9 cellular contexts compared by ENCODE assay signal in genomic region chr2:168192839-168193616, GRCh38. TPM values are rescaled to one million over a fixed set of nuclear protein-coding genes. Genes with fewer than 3 reads are reported as not detected.
A peak's percentile ranks its signal among the peaks of the same experiment; 100 is the strongest.
DNase-seq lines count a peak whose midpoint lies in the region; ATAC-seq and TF ChIP-seq lines count a peak whose summit lies in the region.
"Had no signal": no experiment of that assay in that cellular context is flagged by ENCODE, and none has a peak within 500 bp of the region (broad histone marks: within the 10 kb centered on the region; RNA-seq: fewer than 3 reads in every experiment).

No MANE protein-coding gene starts in this region.

- TF ChIP-seq EP300 in stomach (IDR thresholded peaks at IDR 0.05) = no peak

- intact Hi-C loops in stomach (cut with DNase I; ENCODE audit: low total_unique reads) = no loop called here
- intact Hi-C loops in posterior cingulate gyrus (cut with DNase I) = no loop called here

- peak; percentile 6 for DNase-seq in activated T-cell treated with anti-CD3 and anti-CD28 coated beads, Interleukin-2, amount 50 U/mL, for 4 hours
- DNase-seq in activated T-cell treated with anti-CD3 and anti-CD28 coated beads for 4 hours = no peak
- peak in 1 of 3 donors; percentile 27 for DNase-seq in Peyer's patch
- peak; percentile 34 for DNase-seq in dermis blood vessel endothelial cell
- DNase-seq in stomach = no peak
- no peak for DNase-seq in posterior cingulate gyrus
- DNase-seq: amygdala had no signal

- H3K27ac ChIP-seq in Peyer's patch (peak overlapping the region in 3 of 4 donors; percentile 12 to 72 (median 32)), stomach (peak overlapping the region in 4 of 5 donors; percentile 3 to 33 (median 18))

- peaks cover 0 to 56% (median 9%) of the 10 kb centered on the region in 4 donors for H3K4me1 ChIP-seq in Peyer's patch
- H3K4me1 ChIP-seq in stomach = peaks cover 20 to 86% (median 69%) of the 10 kb centered on the region in 4 donors

- peak overlapping the region; percentile 27 for H3K4me3 Mint-ChIP-seq in activated T-cell treated with anti-CD3 and anti-CD28 coated beads, Interleukin-2, amount 50 U/mL, for 4 hours

- H3K4me3 ChIP-seq in Peyer's patch (no peak overlapping the region), stomach (no peak overlapping the region)

- H3K9me3 ChIP-seq in Peyer's patch (no peaks in the 10 kb centered on the region), stomach (no peaks in the 10 kb centered on the region)

- TF ChIP-seq POLR2A in Peyer's patch (IDR thresholded peaks at IDR 0.05) (no peak), stomach (IDR thresholded peaks at IDR 0.05) (no peak)

- H3K27me3 ChIP-seq in Peyer's patch = no peaks in the 10 kb centered on the region
- H3K27me3 ChIP-seq in stomach = no peaks in the 10 kb centered on the region

- WGBS in stomach, 5 donors = 25 to 43% (median 37%) methylated on average over 3 of the region's 3 CpGs

- H3K36me3 ChIP-seq in Peyer's patch (no peaks in the 10 kb centered on the region), stomach (no peaks in the 10 kb centered on the region)

- H3K27me3 Mint-ChIP-seq in activated T-cell treated with anti-CD3 and anti-CD28 coated beads, Interleukin-2, amount 50 U/mL, for 4 hours (ENCODE audit: low read depth) = no peaks in the 10 kb centered on the region

- no peak for TF ChIP-seq CTCF in Peyer's patch (IDR thresholded peaks at IDR 0.05)
- TF ChIP-seq CTCF in stomach (IDR thresholded peaks at IDR 0.05) = no peak

- H3K4me1 Mint-ChIP-seq in activated T-cell treated with anti-CD3 and anti-CD28 coated beads, Interleukin-2, amount 50 U/mL, for 4 hours (ENCODE audit: low read depth) = peaks cover 75% of the 10 kb centered on the region

- H3K36me3 Mint-ChIP-seq in activated T-cell treated with anti-CD3 and anti-CD28 coated beads, Interleukin-2, amount 50 U/mL, for 4 hours (ENCODE audit: insufficient read depth) = peaks cover 3% of the 10 kb centered on the region

- no peaks in the 10 kb centered on the region for H3K9me3 Mint-ChIP-seq in activated T-cell treated with anti-CD3 and anti-CD28 coated beads, Interleukin-2, amount 50 U/mL, for 4 hours

- peak; percentile 43 to 61 for ATAC-seq in activated T-cell treated with anti-CD3 and anti-CD28 coated beads, Interleukin-2, amount 50 U/mL, for 4 hours
- ATAC-seq in GM21515 (IDR thresholded peaks at IDR 0.05; ENCODE audit: unreplicated experiment) = no peak
- no peak for ATAC-seq in GM21423 (IDR thresholded peaks at IDR 0.05; ENCODE audit: unreplicated experiment)

RNA-seq across cellular contexts. Expression of gene STK39, which starts 54.4 kb away (rescaled TPM):
- 10 to 100 TPM; 24.9 to 31.9 (median 31.5) TPM for total RNA-seq in activated T-cell treated with anti-CD3 and anti-CD28 coated beads, Interleukin-2, amount 50 U/mL, for 4 hours
- total RNA-seq in Peyer's patch = 10 to 100 TPM; 39.6 to 55.9 (median 51.0) TPM
- total RNA-seq in dermis blood vessel endothelial cell = 2.4 and 2.7 TPM in 2 replicates
- 10 to 100 TPM; 29.8 to 60.7 (median 44.1) TPM for total RNA-seq in stomach
- 10 to 100 TPM; 18.3 to 35.7 (median 30.4) TPM for polyA plus RNA-seq in stomach

Comparison
In these comparisons a context has a peak if more than half of its experiments do, and no peak if none do; other contexts are left out.
1. DNase-seq: peak in activated T-cell treated with anti-CD3 and anti-CD28 coated beads, Interleukin-2, amount 50 U/mL, for 4 hours (single experiment) and dermis blood vessel endothelial cell (single experiment); none in activated T-cell treated with anti-CD3 and anti-CD28 coated beads for 4 hours (single experiment), stomach (single experiment) and posterior cingulate gyrus (0 of 10).
2. ATAC-seq: peak in activated T-cell treated with anti-CD3 and anti-CD28 coated beads, Interleukin-2, amount 50 U/mL, for 4 hours (2 of 2); none in GM21515 (single experiment) and GM21423 (single experiment).